ENCODE assay signal across 18 cellular contexts in genomic region chr14:93961610-93962009, GRCh38. TPM values are rescaled to one million over a fixed set of nuclear protein-coding genes. Genes with fewer than 3 reads are reported as not detected.
DNase-seq lines count a peak whose midpoint lies in the region; ATAC-seq and TF ChIP-seq lines count a peak whose summit lies in the region.
"Had no signal": no experiment of that assay in that cellular context is flagged by ENCODE, and none has a peak within 500 bp of the region (broad histone marks: within the 10 kb centered on the region; RNA-seq: fewer than 3 reads in every experiment).

No MANE protein-coding gene starts in this region.

- no peak for TF ChIP-seq CTCF in activated CD8-positive, alpha-beta T cell treated with anti-CD3 and anti-CD28 coated beads for 36 hours (IDR thresholded peaks at IDR 0.05)
- no peak for TF ChIP-seq CTCF in transverse colon (IDR thresholded peaks at IDR 0.05)

- H3K18ac ChIP-seq in mesenchymal stem cell (ENCODE audit: low read depth in 1 of 2, low read length in 2 of 2), result no peak overlapping the region

- no peak overlapping the region for H3K23ac ChIP-seq in mesenchymal stem cell (ENCODE audit: low read length in 2 of 2)

- no peak overlapping the region for H3K14ac ChIP-seq in mesenchymal stem cell (ENCODE audit: low read length in 2 of 2)

- DNase-seq in activated naive CD4-positive, alpha-beta T cell treated with anti-CD3 and anti-CD28 coated beads, Interleukin-2, amount 10 ng/mL, durations not matched to agents 7 days and 5 days, result no peak
- no peak for DNase-seq in activated naive CD4-positive, alpha-beta T cell (lab: John Stamatoyannopoulos, UW)
- DNase-seq in activated CD8-positive, alpha-beta T cell treated with anti-CD3 and anti-CD28 coated beads for 36 hours, result peak; percentile 49
- no peak for DNase-seq in mesenchymal stem cell
- DNase-seq in transverse colon, result no peak
- DNase-seq in stimulated activated naive CD4-positive, alpha-beta T cell (lab: John Stamatoyannopoulos, UW), result no peak
- no peak for DNase-seq in RPMI8226
- DNase-seq in AG08395 (ENCODE audit: low spot score), result no peak
- DNase-seq: activated CD8-positive, alpha-beta memory T cell treated with anti-CD3 and anti-CD28 coated beads, Interleukin-2, amount 50 U/mL, for 4 hours; cortex of kidney; DMS53; NCI-H2081 treated with DMSO at 0.1 percent for 48 hours; SIG-M5 had no signal

- H2BK120ac ChIP-seq in mesenchymal stem cell (ENCODE audit: low read depth, low read length), result no peak overlapping the region

- H3K4me2 ChIP-seq in mesenchymal stem cell (ENCODE audit: low read length, poor library complexity, severe bottlenecking), result no peak overlapping the region

- H2BK15ac ChIP-seq in mesenchymal stem cell (ENCODE audit: low read depth, poor library complexity, severe bottlenecking), result no peak overlapping the region

- H3K4me3 ChIP-seq in mesenchymal stem cell (ENCODE audit: insufficient read depth in 1 of 2, low read depth in 1 of 2, low read length in 2 of 2) (no peak overlapping the region), transverse colon (no peak overlapping the region)
- H3K4me3 ChIP-seq: ascending aorta had no signal

- TF ChIP-seq POLR2A in transverse colon (IDR thresholded peaks at IDR 0.05), result no peak

- H2AK5ac ChIP-seq in mesenchymal stem cell (ENCODE audit: low read length, severe bottlenecking), result peak overlapping the region; percentile 51

- H3K27ac ChIP-seq in mesenchymal stem cell (ENCODE audit: low read length, poor library complexity, severe bottlenecking), result no peak overlapping the region
- H3K27ac ChIP-seq in transverse colon, result peak overlapping the region; percentile 34 to 87 (median 72)

- no peaks in the 10 kb centered on the region for H3K27me3 ChIP-seq in mesenchymal stem cell (ENCODE audit: control insufficient read depth in 1 of 2, insufficient read depth in 1 of 2, low read length in 2 of 2)
- no peaks in the 10 kb centered on the region for H3K27me3 ChIP-seq in transverse colon
- H3K27me3 ChIP-seq: ascending aorta had no signal

- peak overlapping the region; percentile 100 for H3K27ac Mint-ChIP-seq in activated naive CD4-positive, alpha-beta T cell treated with anti-CD3 and anti-CD28 coated beads, Interleukin-2, amount 10 ng/mL, durations not matched to agents 7 days and 5 days
- peak overlapping the region; percentile 93 for H3K27ac Mint-ChIP-seq in activated CD8-positive, alpha-beta T cell treated with anti-CD3 and anti-CD28 coated beads for 36 hours

- H3K4ac ChIP-seq in mesenchymal stem cell (ENCODE audit: low read depth in 1 of 2, low read length in 2 of 2), result no peak overlapping the region

- no peak overlapping the region for H2BK5ac ChIP-seq in mesenchymal stem cell (ENCODE audit: low read depth, low read length, poor library complexity, severe bottlenecking)

- H3K9ac ChIP-seq in mesenchymal stem cell (ENCODE audit: low read length), result no peak overlapping the region

- in situ Hi-C loops in transverse colon (cut with MboI; ENCODE audit: low pct_ligation_motif_present in 1 of 4, low pct_unique_long_range_greater_than_20kb in 1 of 4, low sequenced_read_pairs in 3 of 4), result no loop called here

- intact Hi-C loops in activated CD8-positive, alpha-beta T cell treated with anti-CD3 and anti-CD28 coated beads for 36 hours (cut with micrococcal nuclease), result loop anchor here (2.0 kb wide), 1 partner anchor 17 kb away; no protein-coding TSS in a partner anchor
- intact Hi-C loops in transverse colon (cut with DNase I; ENCODE audit: low total_unique reads), result no loop called here

- no peak for TF ChIP-seq EP300 in transverse colon (IDR thresholded peaks at IDR 0.05; ENCODE audit: low read depth)

- no peak for ATAC-seq in activated CD8-positive, alpha-beta T cell treated with anti-CD3 and anti-CD28 coated beads for 36 hours

- no peak overlapping the region for H4K91ac ChIP-seq in mesenchymal stem cell (ENCODE audit: low read length)

- H3K36me3 ChIP-seq in mesenchymal stem cell (ENCODE audit: control insufficient read depth in 1 of 2, insufficient read depth in 2 of 2, low read depth in 1 of 2, low read length in 2 of 2), result no peaks in the 10 kb centered on the region
- no peaks in the 10 kb centered on the region for H3K36me3 ChIP-seq in transverse colon

- no peaks in the 10 kb centered on the region for H3K79me1 ChIP-seq in mesenchymal stem cell (replicated peaks; ENCODE audit: low read length, poor library complexity, severe bottlenecking)

- CTCF ChIA-PET in activated naive CD4-positive, alpha-beta T cell treated with anti-CD3 and anti-CD28 coated beads, Interleukin-2, amount 10 ng/mL, durations not matched to agents 7 days and 5 days (lab: Charles Lee), result interaction anchor here (1.7 to 10.3 kb wide), 3 partner anchors 12 to 40 kb away, joined by 8 to 181 read pairs (median 9); partner anchors contain the start of gene ASB2
- CTCF ChIA-PET in activated CD8-positive, alpha-beta T cell treated with anti-CD3 and anti-CD28 coated beads for 36 hours (lab: Charles Lee), result interaction anchor here (1.4 to 12.0 kb wide), 4 partner anchors 9 to 33 kb away, joined by 3 to 170 read pairs (median 37); no protein-coding TSS in a partner anchor

- H3K4me1 Mint-ChIP-seq in activated naive CD4-positive, alpha-beta T cell treated with anti-CD3 and anti-CD28 coated beads, Interleukin-2, amount 10 ng/mL, durations not matched to agents 7 days and 5 days, result peaks cover 97% of the 10 kb centered on the region
- peaks cover 92% of the 10 kb centered on the region for H3K4me1 Mint-ChIP-seq in activated CD8-positive, alpha-beta T cell treated with anti-CD3 and anti-CD28 coated beads for 36 hours (ENCODE audit: low read depth)

- no peak overlapping the region for H2AFZ ChIP-seq in mesenchymal stem cell (ENCODE audit: low read depth, low read length)

- peak overlapping the region in 1 of 2 experiments; percentile 8 for H2BK12ac ChIP-seq in mesenchymal stem cell (ENCODE audit: low read length in 2 of 2)

- peak overlapping the region; percentile 54 for H3K4me3 Mint-ChIP-seq in activated naive CD4-positive, alpha-beta T cell treated with anti-CD3 and anti-CD28 coated beads, Interleukin-2, amount 10 ng/mL, durations not matched to agents 7 days and 5 days
- H3K4me3 Mint-ChIP-seq in activated CD8-positive, alpha-beta T cell treated with anti-CD3 and anti-CD28 coated beads for 36 hours, result peak overlapping the region; percentile 61

- peaks cover 4% of the 10 kb centered on the region for H3K27me3 Mint-ChIP-seq in activated naive CD4-positive, alpha-beta T cell treated with anti-CD3 and anti-CD28 coated beads, Interleukin-2, amount 10 ng/mL, durations not matched to agents 7 days and 5 days
- H3K27me3 Mint-ChIP-seq in activated CD8-positive, alpha-beta T cell treated with anti-CD3 and anti-CD28 coated beads for 36 hours, result no peaks in the 10 kb centered on the region

- peaks cover 56% of the 10 kb centered on the region for H3K36me3 Mint-ChIP-seq in activated naive CD4-positive, alpha-beta T cell treated with anti-CD3 and anti-CD28 coated beads, Interleukin-2, amount 10 ng/mL, durations not matched to agents 7 days and 5 days
- peaks cover 22% of the 10 kb centered on the region for H3K36me3 Mint-ChIP-seq in activated CD8-positive, alpha-beta T cell treated with anti-CD3 and anti-CD28 coated beads for 36 hours (ENCODE audit: low read depth)

- H4K8ac ChIP-seq in mesenchymal stem cell (ENCODE audit: low read length), result no peak overlapping the region

- WGBS in mesenchymal stem cell, result 97% methylated on average over 8 of the region's 8 CpGs
- WGBS in transverse colon (ENCODE audit: low coverage in 1 of 2), 2 donors, result 60 to 76% methylated on average over 1 to 8 of the region's 8 CpGs

- H3K4me1 ChIP-seq in mesenchymal stem cell (ENCODE audit: control insufficient read depth, insufficient read depth, low read depth, low read length) (peaks cover 52% of the 10 kb centered on the region), transverse colon (peaks cover 4 to 52% (median 41%) of the 10 kb centered on the region in 4 donors)

- peaks cover 10% of the 10 kb centered on the region for H3K9me3 Mint-ChIP-seq in activated naive CD4-positive, alpha-beta T cell treated with anti-CD3 and anti-CD28 coated beads, Interleukin-2, amount 10 ng/mL, durations not matched to agents 7 days and 5 days
- peaks cover 5% of the 10 kb centered on the region for H3K9me3 Mint-ChIP-seq in activated CD8-positive, alpha-beta T cell treated with anti-CD3 and anti-CD28 coated beads for 36 hours

- POLR2A ChIA-PET in activated CD8-positive, alpha-beta T cell treated with anti-CD3 and anti-CD28 coated beads for 36 hours (lab: Charles Lee), result interaction anchor here (1.7 to 8.4 kb wide), 3 partner anchors 12 to 24 kb away, joined by 4 to 180 read pairs (median 6); partner anchors contain the start of gene ASB2

- H3K9me3 ChIP-seq in mesenchymal stem cell (ENCODE audit: control insufficient read depth, low read length), result peaks cover 8% of the 10 kb centered on the region
- no peaks in the 10 kb centered on the region for H3K9me3 ChIP-seq in transverse colon
- H3K9me3 ChIP-seq: ascending aorta had no signal

RNA-seq across cellular contexts. Expression of gene ASB2, which starts 14.8 kb away (rescaled TPM):
- 10 to 100 TPM; 11.7 to 12.7 TPM for total RNA-seq in activated CD8-positive, alpha-beta T cell treated with anti-CD3 and anti-CD28 coated beads for 36 hours
- not detected for polyA plus RNA-seq in mesenchymal stem cell (2013, experiment 1 of 2)
- not detected for polyA plus RNA-seq in mesenchymal stem cell (2013, experiment 2 of 2)
- total RNA-seq in transverse colon, result 10 to 100 TPM; 22.1 to 35.8 (median 27.9) TPM
- total RNA-seq: temporal lobe had no signal

RNA-seq across cellular contexts. Expression of gene FAM181A, which starts 34.5 kb away (rescaled TPM):
- not detected for total RNA-seq in activated CD8-positive, alpha-beta T cell treated with anti-CD3 and anti-CD28 coated beads for 36 hours
- polyA plus RNA-seq in mesenchymal stem cell (2013, experiment 1 of 2), result not detected
- polyA plus RNA-seq in mesenchymal stem cell (2013, experiment 2 of 2), result not detected
- not detected for total RNA-seq in transverse colon
- total RNA-seq: ascending aorta, fibroblast of lung, liver had no signal
- polyA plus RNA-seq: AG04450, fibroblast of lung, liver had no signal

RNA-seq across cellular contexts. Expression of gene CCDC197, which starts 35.5 kb away (rescaled TPM):
- total RNA-seq in activated CD8-positive, alpha-beta T cell treated with anti-CD3 and anti-CD28 coated beads for 36 hours, result not detected
- polyA plus RNA-seq in mesenchymal stem cell (2013, experiment 1 of 2), result not detected
- not detected for polyA plus RNA-seq in mesenchymal stem cell (2013, experiment 2 of 2)
- not detected for total RNA-seq in transverse colon
- total RNA-seq: ascending aorta, fibroblast of lung, liver, temporal lobe had no signal
- polyA plus RNA-seq: AG04450, fibroblast of lung, liver had no signal
